Comparison of ENCODE assay signal across 8 cellular contexts in the genomic region with DNA sequence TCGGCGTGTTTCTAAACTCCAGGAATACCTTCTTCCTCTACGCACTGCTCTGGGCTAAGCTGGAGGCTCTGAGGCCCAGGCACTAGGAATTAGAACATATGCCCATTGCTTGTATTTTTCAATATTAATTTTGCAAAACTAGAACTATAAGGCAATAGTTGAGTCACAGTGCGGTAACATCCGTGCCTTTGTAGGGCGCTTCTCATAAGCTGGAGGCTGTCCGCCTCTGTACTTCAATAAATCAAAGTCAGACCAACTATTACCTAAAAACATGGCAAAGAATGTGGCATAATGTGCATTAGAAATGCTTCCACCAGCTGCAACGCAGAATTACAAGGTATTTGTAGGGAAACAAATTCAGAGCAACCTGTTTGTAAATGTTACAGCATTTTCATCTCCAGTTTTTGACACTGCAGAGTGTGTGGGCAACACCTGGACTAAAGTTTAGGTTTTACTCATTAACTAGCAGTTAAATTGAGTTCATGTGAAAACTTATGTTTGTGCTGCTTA. TPM values are rescaled to one million over a fixed set of nuclear protein-coding genes. Genes with fewer than 3 reads are reported as not detected.
A peak's percentile ranks its signal among the peaks of the same experiment; 100 is the strongest.
DNase-seq lines count a peak whose midpoint lies in the region; ATAC-seq and TF ChIP-seq lines count a peak whose summit lies in the region.

No MANE protein-coding gene starts in this region.

- no peak for TF ChIP-seq CTCF in AG10803 (conservative IDR thresholded peaks at IDR 0.05; ENCODE audit: low read length)
- no peak for TF ChIP-seq CTCF in LNCaP clone FGC (IDR thresholded peaks at IDR 0.05; ENCODE audit: control insufficient read depth, extremely low read depth, insufficient read depth)
- TF ChIP-seq CTCF in coronary artery (IDR thresholded peaks at IDR 0.05): no peak

- H3K4me1 Mint-ChIP-seq in naive thymus-derived CD8-positive, alpha-beta T cell: peaks cover 23 to 43% (median 35%) of the 10 kb centered on the region in 4 donors

- H3K27ac Mint-ChIP-seq in naive thymus-derived CD8-positive, alpha-beta T cell: peak overlapping the region; percentile 93 to 98 (median 96)

- H3K4me3 ChIP-seq in AG10803 (ENCODE audit: low read length) (peak overlapping the region; percentile 85), LNCaP clone FGC (ENCODE audit: low read depth, low read length) (peak overlapping the region; percentile 95), coronary artery (peak overlapping the region; percentile 99)

- peaks cover 0 to 5% (median 0%) of the 10 kb centered on the region in 9 donors for H3K9me3 Mint-ChIP-seq in naive thymus-derived CD8-positive, alpha-beta T cell

- peaks cover 2 to 14% (median 8%) of the 10 kb centered on the region in 3 donors for H3K36me3 Mint-ChIP-seq in naive thymus-derived CD8-positive, alpha-beta T cell

- peaks cover 13 to 24% (median 23%) of the 10 kb centered on the region in 5 donors for H3K27me3 Mint-ChIP-seq in naive thymus-derived CD8-positive, alpha-beta T cell

- H3K27ac ChIP-seq in coronary artery: peak overlapping the region; percentile 77 to 88

- DNase-seq in AG10803 (ENCODE audit: low read depth) (no peak), LNCaP clone FGC (ENCODE audit: low read depth) (no peak), coronary artery (ENCODE audit: low spot score) (no peak), NCI-H2081 (lab: John Stamatoyannopoulos, UW) (no peak), HPDE6-E6E7 (ENCODE audit: extremely low spot score) (no peak)
- no peak for DNase-seq in naive thymus-derived CD8-positive, alpha-beta T cell
- no peak for DNase-seq in effector CD8-positive, alpha-beta T cell (lab: John Stamatoyannopoulos, UW)

- POLR2A ChIA-PET in naive thymus-derived CD8-positive, alpha-beta T cell (lab: Charles Lee): interaction anchor here (2.0 to 2.1 kb wide), 2 partner anchors 577 to 957 kb away, joined by 7 to 9 read pairs; partner anchors contain the start of genes PTER and RSU1

- ATAC-seq in naive thymus-derived CD8-positive, alpha-beta T cell: no peak
- no peak for ATAC-seq in GM18858 (IDR thresholded peaks at IDR 0.05; ENCODE audit: unreplicated experiment)

- peak overlapping the region; percentile 94 to 99 (median 98) for H3K4me3 Mint-ChIP-seq in naive thymus-derived CD8-positive, alpha-beta T cell

RNA-seq across cellular contexts. Expression of gene MINDY3, which starts 0.4 kb away (rescaled TPM):
- 10 to 100 TPM; 40.8 to 44.7 TPM for total RNA-seq in naive thymus-derived CD8-positive, alpha-beta T cell
- 1 to 10 TPM; 2.6 to 4.7 (median 4.1) TPM for polyA plus RNA-seq in naive thymus-derived CD8-positive, alpha-beta T cell
